ENCODE assay signal across 8 cellular contexts in genomic region chr5:36073595-36074216, GRCh38. TPM values are rescaled to one million over a fixed set of nuclear protein-coding genes. Genes with fewer than 3 reads are reported as not detected.
DNase-seq lines count a peak whose midpoint lies in the region; ATAC-seq, FAIRE-seq and TF ChIP-seq lines count a peak whose summit lies in the region.

No MANE protein-coding gene starts in this region.

- peak; percentile 23 for FAIRE-seq in GM12891 (lab: Jason Lieb, UNC)

- TF ChIP-seq POLR2A in GM12891 (IDR thresholded peaks at IDR 0.05; ENCODE audit: low read depth, low read length): no peak

- H3K27ac ChIP-seq in RWPE1: no peak overlapping the region

- CTCF ChIA-PET in RWPE1 (lab: Yijun Ruan, JAX): interaction anchor here (0.6 kb wide), 1 partner anchor 25 kb away, joined by 3 read pairs; no protein-coding TSS in a partner anchor

- POLR2A ChIA-PET in RWPE1 (lab: Yijun Ruan, JAX; ENCODE audit: low non-redundant PET): no interaction called here

- DNase-seq in GM12891 (ENCODE audit: insufficient read length, low spot score) (no peak), RWPE1 (ENCODE audit: low spot score) (no peak), lung microvascular endothelial cell (ENCODE audit: low read depth in 2 of 2) (peak; percentile 22 to 24), GOT3 (lab: John Stamatoyannopoulos, UW) (no peak), medulla oblongata (ENCODE audit: extremely low spot score) (no peak), midbrain (lab: John Stamatoyannopoulos, UW) (no peak)

- ATAC-seq in GM21423 (IDR thresholded peaks at IDR 0.05; ENCODE audit: unreplicated experiment): peak; percentile 92
- peak; percentile 82 for ATAC-seq in HG03558 (IDR thresholded peaks at IDR 0.05; ENCODE audit: extremely low read depth, unreplicated experiment)

- peak; percentile 22; the same call in 1 of the 2 replicates for TF ChIP-seq CTCF in RWPE1 (conservative IDR thresholded peaks at IDR 0.05; ENCODE audit: low read depth)

TF ChIP-seq in GM12891, 5 proteins besides CTCF, POLR2A, EP300 and RAD21:
- no peak for TF ChIP-seq PAX5 (IDR thresholded peaks at IDR 0.05; ENCODE audit: insufficient read depth, low read length, severe bottlenecking)
- TF ChIP-seq POU2F2 (IDR thresholded peaks at IDR 0.05; ENCODE audit: low read depth, low read length): no peak

RNA-seq across cellular contexts. Expression of gene UGT3A2, which starts 7.0 kb away (rescaled TPM):
- polyA plus RNA-seq in GM12891 (2012; ENCODE audit: low read depth, missing spikeins): not detected
- total RNA-seq in lung microvascular endothelial cell: not detected in 2 replicates

Comparison
In these comparisons a context has a peak if more than half of its experiments do, and no peak if none do; other contexts are left out.
1. DNase-seq: peak in lung microvascular endothelial cell (2 of 2); none in GM12891 (single experiment), RWPE1 (single experiment), GOT3 (single experiment), medulla oblongata (single experiment) and midbrain (single experiment).